28 cellular contexts compared by ENCODE assay signal in genomic region chr3:137100326-137100725, GRCh38.
"Had no signal": no experiment of that assay in that cellular context is flagged by ENCODE, and none has a peak within 500 bp of the region (broad histone marks: within the 10 kb centered on the region; RNA-seq: fewer than 3 reads in every experiment).

No MANE protein-coding gene starts in this region.

- H2AFZ ChIP-seq: hepatocyte had no signal

- DNase-seq: cortex of kidney; dermis blood vessel endothelial cell; dorsolateral prefrontal cortex; effector CD4-positive, alpha-beta T cell; effector CD8-positive, alpha-beta T cell; effector memory CD4-positive, alpha-beta T cell; effector memory CD8-positive, alpha-beta T cell; endodermal cell; erythroblast; esophagus squamous epithelium; foreskin fibroblast; foreskin keratinocyte; foreskin melanocyte; gastrocnemius medialis; glutamatergic neuron; head of caudate nucleus; heart left ventricle; heart right ventricle; hippocampal formation had no signal

- H3K36me3 ChIP-seq: esophagus muscularis mucosa, esophagus squamous epithelium, gastrocnemius medialis, gastroesophageal sphincter, heart left ventricle, heart right ventricle had no signal

- ATAC-seq: effector memory CD8-positive, alpha-beta T cell; esophagus mucosa; foreskin keratinocyte; gastrocnemius medialis; gastroesophageal sphincter had no signal

- H3K4me2 ChIP-seq: hepatocyte had no signal

- H3K27me3 ChIP-seq: foreskin keratinocyte, gastrocnemius medialis, hepatocyte had no signal

- H3K4me1 ChIP-seq: foreskin keratinocyte, gastrocnemius medialis had no signal

- H3K79me2 ChIP-seq: hepatocyte had no signal

- H3K4me3 ChIP-seq: coronary artery, dorsolateral prefrontal cortex, esophagus muscularis mucosa, esophagus squamous epithelium, gastrocnemius medialis, gastroesophageal sphincter, heart left ventricle, heart right ventricle, hepatocyte had no signal

- H3K9me3 ChIP-seq: esophagus squamous epithelium, gastrocnemius medialis had no signal

- FAIRE-seq: endometrium, endothelial cell of umbilical vein, frontal cortex had no signal

- H3K27ac ChIP-seq: coronary artery, dorsolateral prefrontal cortex, epithelial cell of prostate, esophagus muscularis mucosa, esophagus squamous epithelium, foreskin keratinocyte, gastrocnemius medialis, gastroesophageal sphincter, heart left ventricle, heart right ventricle, hepatocyte had no signal
